ENCODE assay signal across 24 cellular contexts in genomic region chr18:36392163-36392887, GRCh38.
A peak's percentile ranks its signal among the peaks of the same experiment; 100 is the strongest.
DNase-seq lines count a peak whose midpoint lies in the region; ATAC-seq and TF ChIP-seq lines count a peak whose summit lies in the region.
"Had no signal": no experiment of that assay in that cellular context is flagged by ENCODE, and none has a peak within 500 bp of the region (broad histone marks: within the 10 kb centered on the region; RNA-seq: fewer than 3 reads in every experiment).

No MANE protein-coding gene starts in this region.

- CTCF ChIA-PET in T-cell (lab: Charles Lee): no interaction called here

- intact Hi-C loops in uterus (cut with DNase I; ENCODE audit: low total_unique reads): no loop called here

- peak; percentile 58 for DNase-seq in DMS 273 (lab: John Stamatoyannopoulos, UW; ENCODE audit: unreplicated experiment)
- peak; percentile 82 for DNase-seq in NCI-H82 (lab: John Stamatoyannopoulos, UW)
- peak; percentile 30 for DNase-seq in fibroblast of pulmonary artery (ENCODE audit: low read depth)
- DNase-seq in osteoblast (ENCODE audit: insufficient read length, low spot score, missing footprints): peak; percentile 89
- no peak for DNase-seq in CD1c-positive myeloid dendritic cell (ENCODE audit: extremely low spot score)
- no peak for DNase-seq in T-cell
- DNase-seq in uterus: no peak
- no peak for DNase-seq in NCI-H128 (lab: John Stamatoyannopoulos, UW; ENCODE audit: unreplicated experiment)
- DNase-seq: anterior cingulate cortex; DMS53; H9; immature natural killer cell; MG63; mucosa of descending colon; NCI-H146; NCI-H2171 treated with DMSO at 0.1 percent for 48 hours; NCI-H774; nucleus accumbens; PC-9; SJCRH30; stimulated activated CD4-positive, alpha-beta T cell treated with anti-CD3 and anti-CD28 coated beads, Interleukin-15, amount 100 ng/mL, for 24 hours; T-helper 2 cell had no signal

- H3K36me3 ChIP-seq in osteoblast (ENCODE audit: insufficient read depth, low read length): no peaks in the 10 kb centered on the region
- no peaks in the 10 kb centered on the region for H3K36me3 ChIP-seq in uterus
- H3K36me3 ChIP-seq: MG63, SJCRH30 had no signal

- TF ChIP-seq CTCF in fibroblast of pulmonary artery (IDR thresholded peaks at IDR 0.05; ENCODE audit: low read length, missing control alignments) (no peak), osteoblast (IDR thresholded peaks at IDR 0.05; ENCODE audit: extremely low read depth, low read depth, low read length) (no peak), uterus (IDR thresholded peaks at IDR 0.05) (no peak)

- H3K4me3 ChIP-seq in fibroblast of pulmonary artery (replicated peaks; ENCODE audit: low read depth, low read length) (no peak overlapping the region), osteoblast (ENCODE audit: insufficient read depth, low read length) (no peak overlapping the region), uterus (no peak overlapping the region)
- H3K4me3 ChIP-seq: MG63, mucosa of descending colon, PC-9, SJCRH30 had no signal

- H3K36me3 Mint-ChIP-seq in T-cell: no peaks in the 10 kb centered on the region
- H3K36me3 Mint-ChIP-seq: immature natural killer cell had no signal

- H3K9me3 Mint-ChIP-seq in T-cell: peaks cover 0 to 19% (median 2%) of the 10 kb centered on the region in 3 donors

- H3K9me3 ChIP-seq in osteoblast (ENCODE audit: low read depth, low read length) (no peaks in the 10 kb centered on the region), uterus (no peaks in the 10 kb centered on the region)
- H3K9me3 ChIP-seq: MG63, SJCRH30 had no signal

- TF ChIP-seq POLR2A in uterus (IDR thresholded peaks at IDR 0.05): no peak

- H3K27ac ChIP-seq in osteoblast (ENCODE audit: low read depth, low read length) (peak overlapping the region; percentile 19), uterus (no peak overlapping the region)
- H3K27ac ChIP-seq: C4-2B, PC-9, SJCRH30, VCaP had no signal

- H3K27me3 Mint-ChIP-seq in T-cell: peaks cover 3 to 5% of the 10 kb centered on the region in 2 donors

- H3K4me2 ChIP-seq in osteoblast (ENCODE audit: insufficient read depth, low read length): no peak overlapping the region
- H3K4me2 ChIP-seq: PC-9 had no signal

- H3K4me1 Mint-ChIP-seq in T-cell: no peaks in the 10 kb centered on the region
- H3K4me1 Mint-ChIP-seq: immature natural killer cell had no signal

- peak overlapping the region; percentile 49 for H2AFZ ChIP-seq in osteoblast (ENCODE audit: low read length)
- H2AFZ ChIP-seq: PC-9 had no signal

- H3K27ac Mint-ChIP-seq in T-cell: no peak overlapping the region
- H3K27ac Mint-ChIP-seq: H9, immature natural killer cell had no signal

- no peak for ATAC-seq in T-cell (replicated peaks in 1 of 4)
- ATAC-seq: mucosa of descending colon had no signal

- peaks cover 8% of the 10 kb centered on the region for H3K79me2 ChIP-seq in osteoblast (ENCODE audit: insufficient read depth, low read length)

- H3K4me3 Mint-ChIP-seq in T-cell: no peak overlapping the region
- H3K4me3 Mint-ChIP-seq: H9, immature natural killer cell had no signal

- H3K4me1 ChIP-seq in osteoblast (ENCODE audit: insufficient read depth, low read length) (peaks cover 13% of the 10 kb centered on the region), uterus (no peaks in the 10 kb centered on the region)
- H3K4me1 ChIP-seq: SJCRH30 had no signal

- peaks cover 8% of the 10 kb centered on the region for H4K20me1 ChIP-seq in osteoblast (ENCODE audit: insufficient read depth, low read length)

- H3K27me3 ChIP-seq in osteoblast (ENCODE audit: insufficient read depth, low read length) (no peaks in the 10 kb centered on the region), uterus (no peaks in the 10 kb centered on the region)
- H3K27me3 ChIP-seq: SJCRH30 had no signal

- POLR2A ChIA-PET in T-cell (lab: Charles Lee): no interaction called here

Comparison
In these comparisons a context has a peak if more than half of its experiments do, and no peak if none do; other contexts are left out.
1. DNase-seq: peak in DMS 273 (single experiment), NCI-H82 (single experiment), fibroblast of pulmonary artery (single experiment) and osteoblast (single experiment); none in CD1c-positive myeloid dendritic cell (single experiment), T-cell (0 of 34), uterus (0 of 2) and NCI-H128 (single experiment).